Comparison of ENCODE assay signal across 8 cellular contexts in the genomic region with DNA sequence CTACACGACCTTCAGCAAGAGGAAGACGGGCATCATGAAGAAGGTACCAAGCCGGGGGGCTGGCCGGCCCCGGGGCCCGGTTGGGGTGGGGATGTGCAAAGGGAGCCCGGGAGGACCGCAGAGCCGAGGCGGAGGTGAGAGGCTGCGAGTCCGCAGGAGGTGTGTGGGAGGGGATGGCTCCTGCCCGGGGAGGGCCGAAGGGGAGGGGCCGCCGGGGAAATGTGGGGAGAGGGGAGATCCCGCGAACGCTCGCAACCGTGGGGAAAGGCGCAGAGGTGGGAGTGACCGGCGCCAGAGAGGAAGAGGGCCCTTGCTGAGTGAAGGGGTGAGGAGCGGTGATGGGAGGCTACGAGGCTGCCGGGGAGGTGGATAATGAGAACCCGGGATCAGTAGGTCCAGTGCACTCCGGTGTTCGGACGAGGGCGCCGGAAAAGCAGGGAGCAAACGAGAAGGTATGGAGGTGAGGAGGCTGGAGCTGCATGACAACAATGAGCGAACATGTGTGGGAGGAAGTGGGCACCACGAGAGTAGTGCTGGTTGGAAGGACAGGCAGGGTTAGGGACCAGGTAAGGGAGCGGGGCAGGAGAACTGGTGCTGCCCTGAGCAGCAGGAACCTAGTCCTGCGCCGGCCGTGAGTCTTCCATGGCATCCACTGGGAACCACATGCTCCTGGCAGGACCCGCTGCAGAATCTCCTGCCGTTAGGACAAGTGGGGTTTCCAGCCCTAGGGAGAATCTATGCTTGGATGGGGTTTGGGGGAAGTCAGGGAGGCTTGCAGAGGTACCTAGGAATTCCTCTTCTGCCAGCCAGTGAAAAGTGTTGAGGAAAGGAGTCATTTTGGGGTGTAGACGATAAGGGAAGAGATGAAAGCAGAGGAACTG. TPM values are rescaled to one million over a fixed set of nuclear protein-coding genes. Genes with fewer than 3 reads are reported as not detected.
DNase-seq lines count a peak whose midpoint lies in the region; ATAC-seq and TF ChIP-seq lines count a peak whose summit lies in the region.

No MANE protein-coding gene starts in this region.

- peaks cover 28% of the 10 kb centered on the region for H3K36me3 ChIP-seq in OCI-LY3 (replicated peaks; ENCODE audit: low read depth, low read length)
- no peaks in the 10 kb centered on the region for H3K36me3 ChIP-seq in neural progenitor cell
- H3K36me3 ChIP-seq in thymus (ENCODE audit: control insufficient read depth, insufficient read depth) = peaks cover 16% of the 10 kb centered on the region

- H3K9me3 ChIP-seq in OCI-LY3 (ENCODE audit: insufficient read depth, low read length) = no peaks in the 10 kb centered on the region
- H3K9me3 ChIP-seq in neural progenitor cell (ENCODE audit: low read depth) = no peaks in the 10 kb centered on the region
- no peaks in the 10 kb centered on the region for H3K9me3 ChIP-seq in thymus (ENCODE audit: control insufficient read depth)

- H3K27me3 Mint-ChIP-seq in neural progenitor cell (ENCODE audit: insufficient read depth, low read depth) = peaks cover 3% of the 10 kb centered on the region

- H3K79me2 ChIP-seq in OCI-LY3 (ENCODE audit: low read length) = peaks cover 49% of the 10 kb centered on the region
- H3K79me2 ChIP-seq in neural progenitor cell (ENCODE audit: low read depth) = peaks cover 41% of the 10 kb centered on the region

- WGBS in thymus = 5% methylated on average over 43 of the region's 43 CpGs

- H3K9ac ChIP-seq in OCI-LY3 (ENCODE audit: low read length) (peak overlapping the region; percentile 93), neural progenitor cell (peak overlapping the region; percentile 69)

- H3K36me3 Mint-ChIP-seq in neural progenitor cell = peaks cover 8% of the 10 kb centered on the region

- peak overlapping the region; percentile 97 for H3K4me2 ChIP-seq in OCI-LY3 (ENCODE audit: low read length)
- H3K4me2 ChIP-seq in neural progenitor cell = peak overlapping the region; percentile 84

- H2AFZ ChIP-seq in OCI-LY3 (ENCODE audit: low read depth, low read length) (no peak overlapping the region), neural progenitor cell (replicated peaks) (no peak overlapping the region)

- peak; percentile 47 for DNase-seq in NK-92 treated with Interleukin-12 subunit alpha and Interleukin-12 subunit beta, amount 100 ng/mL, for 24 hours (lab: John Stamatoyannopoulos, UW)
- DNase-seq in NK-92 (lab: John Stamatoyannopoulos, UW; ENCODE audit: unreplicated experiment) (no peak), foreskin fibroblast (peak; percentile 23 to 59), neural progenitor cell (ENCODE audit: low spot score) (peak; percentile 58)
- peak; percentile 45 for DNase-seq in activated T-helper 9 cell treated with anti-CD3 and anti-CD28 coated beads, Interleukin-2, amount 50 U/mL, for 16 hours (ENCODE audit: low read depth)

- H3K27ac ChIP-seq in OCI-LY3 (ENCODE audit: low read length) (peak overlapping the region; percentile 70), neural progenitor cell (no peak overlapping the region), thymus (ENCODE audit: low read depth) (peak overlapping the region; percentile 93)

- peak overlapping the region; percentile 95 for H3K4me3 Mint-ChIP-seq in neural progenitor cell

- H3K4me1 ChIP-seq in OCI-LY3 (ENCODE audit: low read length) = peaks cover 33% of the 10 kb centered on the region
- H3K4me1 ChIP-seq in neural progenitor cell = peaks cover 16% of the 10 kb centered on the region
- H3K4me1 ChIP-seq in thymus (ENCODE audit: control insufficient read depth, insufficient read depth, low read length) = peaks cover 25% of the 10 kb centered on the region

- H3K4me3 ChIP-seq in OCI-LY3 (ENCODE audit: low read length) = peak overlapping the region; percentile 86
- peak overlapping the region; percentile 79 to 98 for H3K4me3 ChIP-seq in foreskin fibroblast (ENCODE audit: low read depth in 1 of 2, low read length in 2 of 2)
- peak overlapping the region; percentile 97 for H3K4me3 ChIP-seq in neural progenitor cell
- H3K4me3 ChIP-seq in thymus (ENCODE audit: low read length) = peak overlapping the region; percentile 88

- peak overlapping the region; percentile 98 for H3K27ac Mint-ChIP-seq in neural progenitor cell

- no peaks in the 10 kb centered on the region for H3K27me3 ChIP-seq in OCI-LY3 (ENCODE audit: low read depth, low read length)
- no peaks in the 10 kb centered on the region for H3K27me3 ChIP-seq in neural progenitor cell
- H3K27me3 ChIP-seq in thymus (ENCODE audit: control insufficient read depth, insufficient read depth) = no peaks in the 10 kb centered on the region

- H3K4me1 Mint-ChIP-seq in neural progenitor cell = peaks cover 40% of the 10 kb centered on the region

- H3K9me3 Mint-ChIP-seq in neural progenitor cell = no peaks in the 10 kb centered on the region

- peaks cover 44% of the 10 kb centered on the region for H3F3A ChIP-seq in neural progenitor cell (ENCODE audit: low read depth)

- no peak for TF ChIP-seq CTCF in OCI-LY3 (IDR thresholded peaks at IDR 0.05; ENCODE audit: low read depth, low read length)
- no peak for TF ChIP-seq CTCF in foreskin fibroblast (IDR thresholded peaks at IDR 0.05; ENCODE audit: low read depth, low read length)
- no peak for TF ChIP-seq CTCF in neural progenitor cell (IDR thresholded peaks at IDR 0.05)

- peaks cover 33% of the 10 kb centered on the region for H4K20me1 ChIP-seq in OCI-LY3 (ENCODE audit: insufficient read depth, low read length)
- H4K20me1 ChIP-seq in neural progenitor cell (ENCODE audit: low read depth) = peaks cover 40% of the 10 kb centered on the region

- ATAC-seq in HG03520 (IDR thresholded peaks at IDR 0.05; ENCODE audit: unreplicated experiment) = no peak

RNA-seq across cellular contexts. Expression of a gene that starts 1.3 kb away (rescaled TPM):
- 15.0 and 35.6 TPM in 2 replicates for total RNA-seq in neural progenitor cell (ENCODE audit: low replicate concordance)
- 25.5 TPM for polyA plus RNA-seq in thymus

RNA-seq across cellular contexts. Expression of a gene that starts 9.6 kb away (rescaled TPM):
- 14.1 and 25.9 TPM in 2 replicates for total RNA-seq in neural progenitor cell (ENCODE audit: low replicate concordance)
- 119 TPM for polyA plus RNA-seq in thymus

RNA-seq across cellular contexts. Expression of a gene that starts 56.9 kb away (rescaled TPM):
- total RNA-seq in neural progenitor cell (ENCODE audit: low replicate concordance) = 25.2 and 113 TPM in 2 replicates
- 46.7 TPM for polyA plus RNA-seq in thymus
